In genomic region chr4:141645611-141646340, GRCh38 we compare ENCODE assay signal across 14 cellular contexts. TPM values are rescaled to one million over a fixed set of nuclear protein-coding genes. Genes with fewer than 3 reads are reported as not detected.
A peak's percentile ranks its signal among the peaks of the same experiment; 100 is the strongest.
DNase-seq lines count a peak whose midpoint lies in the region; ATAC-seq, FAIRE-seq and TF ChIP-seq lines count a peak whose summit lies in the region.
"Had no signal": no experiment of that assay in that cellular context is flagged by ENCODE, and none has a peak within 500 bp of the region (broad histone marks: within the 10 kb centered on the region; RNA-seq: fewer than 3 reads in every experiment).

No MANE protein-coding gene starts in this region.

- H3K9me1 ChIP-seq in keratinocyte (ENCODE audit: control insufficient read depth, extremely low read depth, insufficient read depth, low read length) = no peaks in the 10 kb centered on the region

- no peaks in the 10 kb centered on the region for H3K9me3 ChIP-seq in keratinocyte (ENCODE audit: control insufficient read depth, low read depth, low read length)
- H3K9me3 ChIP-seq in HepG2 (ENCODE audit: low read length) = no peaks in the 10 kb centered on the region
- H3K9me3 ChIP-seq: BE2C had no signal

- ATAC-seq in HG03354 (IDR thresholded peaks at IDR 0.05; ENCODE audit: poor library complexity, severe bottlenecking, unreplicated experiment) (peak; percentile 29), HG03196 (IDR thresholded peaks at IDR 0.05; ENCODE audit: unreplicated experiment) (no peak), HepG2 (no peak), GM18870 (IDR thresholded peaks at IDR 0.05; ENCODE audit: unreplicated experiment) (no peak)

- H3K4me1 ChIP-seq in keratinocyte (ENCODE audit: control insufficient read depth, extremely low read depth, insufficient read depth, low read length) = peaks cover 27% of the 10 kb centered on the region
- no peaks in the 10 kb centered on the region for H3K4me1 ChIP-seq in HepG2 (ENCODE audit: insufficient read depth, low read length)
- H3K4me1 ChIP-seq: BE2C had no signal

- 0% methylated on average over 3 of the region's 3 CpGs for WGBS in HepG2 (ENCODE audit: low lambda C conversion rate)

- intact Hi-C loops in HepG2 (cut with micrococcal nuclease; ENCODE audit: unreplicated experiment) = no loop called here

- CTCF ChIA-PET in HepG2 (lab: Yijun Ruan, JAX; ENCODE audit: low intra/inter-chr PET ratio, low total read pairs) = no interaction called here

- peak; percentile 94 for DNase-seq in AG10803 (ENCODE audit: low read depth)
- DNase-seq in amniotic epithelial cell (ENCODE audit: low read depth) = peak; percentile 86
- DNase-seq in keratinocyte (ENCODE audit: low read depth, low spot score) = no peak
- no peak for DNase-seq in HepG2 (ENCODE audit: low spot score)
- no peak for DNase-seq in activated T-cell treated with anti-CD3 and anti-CD28 coated beads, Interleukin-2, amount 50 U/mL, for 1 hour
- DNase-seq: BE2C, NCI-H2081 treated with DMSO at 0.1 percent for 48 hours, T-helper 9 cell had no signal

- no peak for FAIRE-seq in keratinocyte (lab: Jason Lieb, UNC)
- no peak for FAIRE-seq in HepG2 (lab: Jason Lieb, UNC)

- dilution Hi-C loops in keratinocyte (cut with MboI; ENCODE audit: extremely low pct_ligation_motif_present, low sequenced_read_pairs) = no loop called here

- TF ChIP-seq EP300 in HepG2 (IDR thresholded peaks at IDR 0.05; ENCODE audit: low read depth in 2 of 2, low read length in 2 of 2) (no peak), HepG2 (CRISPR knock-in tag; IDR thresholded peaks at IDR 0.05; ENCODE audit: borderline replicate concordance) (no peak)

- H3K4me2 ChIP-seq in keratinocyte (ENCODE audit: control insufficient read depth, extremely low read depth, insufficient read depth, low read depth, low read length) (peak overlapping the region; percentile 6), HepG2 (ENCODE audit: low read depth, low read length) (no peak overlapping the region)

- no peaks in the 10 kb centered on the region for H4K20me1 ChIP-seq in keratinocyte (ENCODE audit: control insufficient read depth, extremely low read depth, insufficient read depth, low read length)
- H4K20me1 ChIP-seq in HepG2 (ENCODE audit: insufficient read depth, low read length) = no peaks in the 10 kb centered on the region

- H3K79me2 ChIP-seq in keratinocyte (ENCODE audit: control insufficient read depth, insufficient read depth, low read length) (no peaks in the 10 kb centered on the region), HepG2 (ENCODE audit: insufficient read depth, low read length) (no peaks in the 10 kb centered on the region)

- H2AFZ ChIP-seq in keratinocyte (ENCODE audit: control insufficient read depth, low read length) = no peak overlapping the region
- H2AFZ ChIP-seq in HepG2 (ENCODE audit: low read length) = no peak overlapping the region

- POLR2A ChIA-PET in HepG2 (lab: Yijun Ruan, JAX) = no interaction called here

- TF ChIP-seq POLR2A in HepG2 (IDR thresholded peaks at IDR 0.05; ENCODE audit: insufficient read depth in 1 of 2, low read depth in 2 of 2, low read length in 2 of 2) = no peak

- no peak overlapping the region for H3K27ac ChIP-seq in keratinocyte (ENCODE audit: control insufficient read depth, insufficient read depth, low read length)
- H3K27ac ChIP-seq in HepG2 (ENCODE audit: extremely low read length, insufficient read depth, low read length) = no peak overlapping the region
- H3K27ac ChIP-seq: cardiac muscle cell had no signal

- H3K4me3 ChIP-seq in AG10803 (ENCODE audit: low read length) (no peak overlapping the region), keratinocyte (ENCODE audit: control insufficient read depth in 2 of 3, extremely low read depth in 1 of 3, insufficient read depth in 2 of 3, low read depth in 1 of 3, low read length in 3 of 3) (no peak overlapping the region), HepG2 (replicated peaks in 1 of 3; ENCODE audit: insufficient read depth in 1 of 3, low read depth in 2 of 3, low read length in 3 of 3) (no peak overlapping the region)
- H3K4me3 ChIP-seq: cardiac muscle cell, lung had no signal

- H3K36me3 ChIP-seq in keratinocyte (ENCODE audit: control insufficient read depth in 2 of 2, extremely low read depth in 1 of 2, insufficient read depth in 2 of 2, low read length in 2 of 2) = no peaks in the 10 kb centered on the region
- H3K36me3 ChIP-seq in HepG2 (replicated peaks in 1 of 2; ENCODE audit: control insufficient read depth in 1 of 2, insufficient read depth in 2 of 2, low read length in 2 of 2) = no peaks in the 10 kb centered on the region
- H3K36me3 ChIP-seq: BE2C, cardiac muscle cell had no signal

- H3K27me3 ChIP-seq in keratinocyte (ENCODE audit: control insufficient read depth, extremely low read depth, insufficient read depth, low read length) (no peaks in the 10 kb centered on the region), HepG2 (ENCODE audit: control insufficient read depth in 1 of 2, insufficient read depth in 2 of 2, low read length in 2 of 2) (no peaks in the 10 kb centered on the region)
- H3K27me3 ChIP-seq: BE2C, cardiac muscle cell had no signal

- BruUV-seq in HepG2 (replicated peaks; lab: Mats Ljungman, UMichigan) = no TSS peak

- H3K9ac ChIP-seq in keratinocyte (ENCODE audit: control insufficient read depth, extremely low read depth, insufficient read depth, low read length) (no peak overlapping the region), HepG2 (ENCODE audit: insufficient read depth, low read depth, low read length) (no peak overlapping the region)

- in situ Hi-C loops in HepG2 (cut with HindIII; ENCODE audit: extremely low pct_ligation_motif_present, low pct_unique_long_range_greater_than_20kb) = no loop called here

- TF ChIP-seq CTCF in AG10803 (conservative IDR thresholded peaks at IDR 0.05; ENCODE audit: low read length) = no peak
- TF ChIP-seq CTCF in keratinocyte (optimal IDR thresholded peaks at IDR 0.05 in 1 of 3, IDR thresholded peaks at IDR 0.05 in 1 of 3, conservative IDR thresholded peaks at IDR 0.05 in 1 of 3; ENCODE audit: extremely low read depth in 1 of 3, insufficient read depth in 2 of 3, low read length in 3 of 3) = no peak
- TF ChIP-seq CTCF in HepG2 (CRISPR knock-in tag; IDR thresholded peaks at IDR 0.05) = no peak

- no peak for TF ChIP-seq RAD21 in HepG2 (CRISPR knock-in tag; IDR thresholded peaks at IDR 0.05)

TF ChIP-seq in HepG2, 621 proteins besides CTCF, POLR2A, EP300 and RAD21 (continues in another document):
- TF ChIP-seq ZNF3 (CRISPR knock-in tag; IDR thresholded peaks at IDR 0.05) (no peak), ZNF552 (CRISPR knock-in tag; IDR thresholded peaks at IDR 0.05; ENCODE audit: borderline replicate concordance) (no peak), ZNF30 (CRISPR knock-in tag; IDR thresholded peaks at IDR 0.05) (no peak)

RNA-seq across cellular contexts. Expression of gene IL15, which starts 9.4 kb away (rescaled TPM):
- polyA plus RNA-seq in keratinocyte = 0.70 to 1.4 TPM (median 0.99 TPM) in 3 replicates
- polyA plus RNA-seq in keratinocyte (2011; ENCODE audit: low read depth) = not detected
- 0.60 and 0.74 TPM in 2 replicates for polyA plus RNA-seq in keratinocyte (2011; cell fraction: cytosol; rRNA removed)
- 1.2 and 2.7 TPM in 2 replicates for polyA plus RNA-seq in keratinocyte (2011; cell fraction: nucleus; rRNA removed)
- 0.38 and 0.78 TPM in 2 replicates for polyA plus RNA-seq in keratinocyte (2012; ENCODE audit: low replicate concordance)
- polyA minus RNA-seq in keratinocyte = 0.43 to 1.2 TPM (median 0.49 TPM) in 3 replicates
- not detected for polyA minus RNA-seq in keratinocyte (2011; cell fraction: cytosol; rRNA and poly(A)+ RNA removed)
- polyA minus RNA-seq in keratinocyte (2011; cell fraction: nucleus; rRNA and poly(A)+ RNA removed) = 1.5 and 2.0 TPM in 2 replicates
- total RNA-seq in HepG2 (2016; rRNA removed; fragmentation: Illumina TruSeq; extraction: Trizol) = 0.18 and 0.24 TPM in 2 replicates
- 0.20 and 0.26 TPM in 2 replicates for total RNA-seq in HepG2 (2016; cell fraction: cytosol; rRNA removed; fragmentation: Illumina TruSeq; extraction: Trizol; ENCODE audit: low read depth)
- total RNA-seq in HepG2 (2016; cell fraction: insoluble cytoplasmic fraction; rRNA removed; fragmentation: Illumina TruSeq; extraction: Trizol) = 0.13 TPM in 2 replicates
- 0.24 and 0.40 TPM in 2 replicates for total RNA-seq in HepG2 (2016; cell fraction: membrane; rRNA removed; fragmentation: Illumina TruSeq; extraction: Trizol)
- total RNA-seq in HepG2 (2016; cell fraction: nucleus; rRNA removed; fragmentation: Illumina TruSeq; extraction: Trizol) = 0.13 and 0.81 TPM in 2 replicates
- 0.12 and 0.24 TPM in 2 replicates for polyA plus RNA-seq in HepG2 (2011; rRNA removed)
- polyA plus RNA-seq in HepG2 (2011; cell fraction: cytosol; rRNA removed) = 0.12 and 0.15 TPM in 2 replicates
- 0.48 TPM in 1 of 2 replicates, not detected in the other for polyA plus RNA-seq in HepG2 (2011; cell fraction: nucleus; rRNA removed)
- polyA plus RNA-seq in HepG2 (2012) = 0.23 TPM in 1 of 2 replicates, not detected in the other
- polyA plus RNA-seq in HepG2 (2016; cell fraction: cytosol; fragmentation: Illumina TruSeq; extraction: Trizol; ENCODE audit: low read depth) = 0.07 and 0.25 TPM in 2 replicates
- polyA plus RNA-seq in HepG2 (2016; cell fraction: insoluble cytoplasmic fraction; fragmentation: Illumina TruSeq; extraction: Trizol; ENCODE audit: low read depth) = 0.16 TPM in 2 replicates
- 0.34 and 0.46 TPM in 2 replicates for polyA plus RNA-seq in HepG2 (2016; cell fraction: membrane; fragmentation: Illumina TruSeq; extraction: Trizol; ENCODE audit: low read depth)
- polyA plus RNA-seq in HepG2 (2016; cell fraction: nucleus; fragmentation: Illumina TruSeq; extraction: Trizol; ENCODE audit: insufficient read depth, low read depth) = 0.36 and 1.4 TPM in 2 replicates
- polyA minus RNA-seq in HepG2 (2011; rRNA and poly(A)+ RNA removed; ENCODE audit: low replicate concordance) = 0.14 and 3.5 TPM in 2 replicates
- 0.40 TPM in 1 of 2 replicates, not detected in the other for polyA minus RNA-seq in HepG2 (2011; cell fraction: cytosol; rRNA and poly(A)+ RNA removed)
- 0.52 and 1.5 TPM in 2 replicates for polyA minus RNA-seq in HepG2 (2011; cell fraction: nucleus; rRNA and poly(A)+ RNA removed)
- total RNA-seq: cardiac muscle cell, OCI-LY7 had no signal
- polyA plus RNA-seq: cardiac muscle cell had no signal

Comparison
In these comparisons a context has a peak if more than half of its experiments do, and no peak if none do; other contexts are left out.
1. DNase-seq: peak in AG10803 (single experiment) and amniotic epithelial cell (single experiment); none in keratinocyte (single experiment), HepG2 (single experiment) and activated T-cell treated with anti-CD3 and anti-CD28 coated beads, Interleukin-2, amount 50 U/mL, for 1 hour (single experiment).